8 cellular contexts compared by ENCODE assay signal in the genomic region with DNA sequence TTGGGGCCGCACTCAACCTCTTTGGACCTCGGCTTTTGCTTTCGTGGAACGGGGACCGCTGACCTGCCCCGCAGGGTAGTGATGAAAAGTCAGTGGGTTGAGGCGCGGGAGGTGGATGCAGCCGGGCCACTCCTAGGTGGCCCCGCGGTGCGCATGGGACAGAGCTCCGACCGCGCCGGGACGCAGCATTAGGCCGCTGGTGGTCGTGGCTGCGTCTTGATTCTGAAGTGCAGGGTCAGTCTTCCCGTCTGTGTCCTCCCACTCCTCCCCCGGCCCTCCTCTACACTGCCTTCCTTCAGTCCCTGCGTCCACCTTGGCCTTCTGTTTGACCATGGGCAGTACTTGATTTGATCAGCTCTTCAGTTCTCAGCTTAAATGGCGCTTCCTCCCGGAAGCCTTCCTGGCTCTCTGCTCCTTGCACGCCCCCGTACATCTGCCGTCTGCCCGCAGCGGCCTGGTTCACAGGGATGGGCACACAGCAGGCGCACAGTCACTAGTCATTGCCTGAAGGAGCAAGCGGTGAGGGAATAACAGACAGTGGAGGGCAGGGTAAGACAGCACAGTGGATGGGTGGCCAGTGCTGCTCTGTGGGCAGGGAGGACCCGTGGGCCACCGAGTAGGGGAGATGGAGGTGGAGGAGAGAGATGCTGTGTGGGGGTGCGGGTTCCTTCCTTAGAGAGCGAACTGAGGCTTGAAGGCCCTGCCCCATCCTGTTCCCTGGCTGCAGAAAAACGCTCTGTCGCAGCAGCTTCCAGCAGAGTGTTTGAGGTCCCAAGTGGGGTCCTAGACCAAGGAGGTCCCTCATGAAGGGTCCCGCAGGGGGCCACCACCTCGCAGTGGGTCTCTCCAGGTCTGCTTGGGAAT. TPM values are rescaled to one million over a fixed set of nuclear protein-coding genes. Genes with fewer than 3 reads are reported as not detected.
DNase-seq lines count a peak whose midpoint lies in the region; ATAC-seq and TF ChIP-seq lines count a peak whose summit lies in the region.

No MANE protein-coding gene starts in this region.

- ATAC-seq in GM21723 (IDR thresholded peaks at IDR 0.05; ENCODE audit: unreplicated experiment) = peak; percentile 13
- ATAC-seq in left lung = peak; percentile 30
- ATAC-seq in stimulated activated naive CD8-positive, alpha-beta T cell treated with anti-CD3 and anti-CD28 coated beads, Interleukin-15, Interleukin-2, amounts not matched to agents 100 U/mL and 50 U/mL, for 24 hours = peak; percentile 29
- no peak for ATAC-seq in GM18867 (IDR thresholded peaks at IDR 0.05; ENCODE audit: unreplicated experiment)
- no peak for ATAC-seq in HG02970 (IDR thresholded peaks at IDR 0.05; ENCODE audit: low FRiP score, unreplicated experiment)
- ATAC-seq in GM18873 (IDR thresholded peaks at IDR 0.05; ENCODE audit: low FRiP score, unreplicated experiment) = no peak

- POLR2A ChIA-PET in RWPE1 (lab: Yijun Ruan, JAX; ENCODE audit: low non-redundant PET) = no interaction called here

- H3K9me3 ChIP-seq in mammary epithelial cell (replicated peaks; ENCODE audit: insufficient read depth, low read length) (no peaks in the 10 kb centered on the region), left lung (no peaks in the 10 kb centered on the region)

- peak overlapping the region; percentile 89 for H3K4me2 ChIP-seq in mammary epithelial cell (ENCODE audit: insufficient read depth, low read depth, low read length)

- intact Hi-C loops in mammary epithelial cell (cut with micrococcal nuclease) = no loop called here
- intact Hi-C loops in left lung (cut with DNase I) = no loop called here

- H3K4me3 ChIP-seq in mammary epithelial cell (replicated peaks in 1 of 3; ENCODE audit: insufficient read depth in 1 of 3, low read depth in 2 of 3, low read length in 3 of 3) (peak overlapping the region; percentile 61 to 72 (median 72)), left lung (peak overlapping the region; percentile 49 to 63)

- H3K4me1 ChIP-seq in mammary epithelial cell (ENCODE audit: insufficient read depth, low read length) (peaks cover 18% of the 10 kb centered on the region), left lung (peaks cover 0 to 65% of the 10 kb centered on the region in 2 donors)

- no peaks in the 10 kb centered on the region for H3K79me2 ChIP-seq in mammary epithelial cell (ENCODE audit: insufficient read depth, low read length)

- H3K9ac ChIP-seq in mammary epithelial cell (ENCODE audit: insufficient read depth, low read length) = peak overlapping the region; percentile 45

- 9% methylated on average over 25 of the region's 40 CpGs for WGBS in mammary epithelial cell (ENCODE audit: low coverage, missing lambda C conversion rate)

- dilution Hi-C loops in mammary epithelial cell (cut with HindIII; ENCODE audit: low sequenced_read_pairs) = no loop called here

- H2AFZ ChIP-seq in mammary epithelial cell (ENCODE audit: low read depth, low read length) = peak overlapping the region; percentile 99

- H3K27me3 ChIP-seq in mammary epithelial cell (ENCODE audit: insufficient read depth, low read length) (no peaks in the 10 kb centered on the region), left lung (no peaks in the 10 kb centered on the region)

- H4K20me1 ChIP-seq in mammary epithelial cell (ENCODE audit: insufficient read depth, low read length) = no peaks in the 10 kb centered on the region

- H3K36me3 ChIP-seq in mammary epithelial cell (ENCODE audit: insufficient read depth, low read length) = no peaks in the 10 kb centered on the region
- peaks cover 0 to 21% of the 10 kb centered on the region in 2 donors for H3K36me3 ChIP-seq in left lung

- no peak for DNase-seq in RWPE1 (ENCODE audit: low spot score)
- peak; percentile 73 for DNase-seq in mammary epithelial cell
- DNase-seq in left lung = peak in 1 of 2 donors; percentile 80
- DNase-seq in stimulated activated naive CD8-positive, alpha-beta T cell treated with anti-CD3 and anti-CD28 coated beads, Interleukin-15, Interleukin-2, amounts not matched to agents 100 U/mL and 50 U/mL, for 24 hours = peak; percentile 55

- H3K27ac ChIP-seq in RWPE1 = peak overlapping the region; percentile 31
- no peak overlapping the region for H3K27ac ChIP-seq in mammary epithelial cell (ENCODE audit: insufficient read depth, low read depth, low read length)
- H3K27ac ChIP-seq in left lung = peak overlapping the region; percentile 81 to 92

- CTCF ChIA-PET in RWPE1 (lab: Yijun Ruan, JAX) = no interaction called here
- CTCF ChIA-PET in mammary epithelial cell (lab: Charles Lee; ENCODE audit: low non-redundant PET) = no interaction called here

- in situ Hi-C loops in mammary epithelial cell (cut with MboI; ENCODE audit: low sequenced_read_pairs in 2 of 2) = no loop called here

- TF ChIP-seq CTCF in RWPE1 (conservative IDR thresholded peaks at IDR 0.05; ENCODE audit: low read depth) (no peak), mammary epithelial cell (conservative IDR thresholded peaks at IDR 0.05 in 1 of 2, IDR thresholded peaks at IDR 0.05 in 1 of 2; ENCODE audit: extremely low read depth in 1 of 2, insufficient read depth in 1 of 2, low read depth in 1 of 2, low read length in 2 of 2) (no peak), left lung (IDR thresholded peaks at IDR 0.05) (no peak)

- BruUV-seq in mammary epithelial cell (replicated peaks; lab: Mats Ljungman, UMichigan) = TSS peak; percentile 29

RNA-seq across cellular contexts. Expression of a gene that starts 0.7 kb away (rescaled TPM):
- total RNA-seq in mammary epithelial cell (1 to 10 TPM; 3.7 to 4.2 TPM), left lung (100 to 1,000 TPM in 1 of 2 donors, 10 to 100 TPM in 1; 33.7 to 110 TPM)
- 1.8 TPM for polyA plus RNA-seq in mammary epithelial cell
- 3.4 TPM for polyA minus RNA-seq in mammary epithelial cell

RNA-seq across cellular contexts. Expression of a gene that starts 41.3 kb away (rescaled TPM):
- total RNA-seq in mammary epithelial cell (10 to 100 TPM; 27.7 to 30.8 TPM), left lung (10 to 100 TPM; 21.1 to 29.8 TPM)
- 39.7 TPM for polyA plus RNA-seq in mammary epithelial cell
- 6.7 TPM for polyA minus RNA-seq in mammary epithelial cell

RNA-seq across cellular contexts. Expression of a gene that starts 42.5 kb away (rescaled TPM):
- 10 to 100 TPM; 37.0 to 42.5 TPM for total RNA-seq in mammary epithelial cell
- polyA plus RNA-seq in mammary epithelial cell = 34.4 TPM
- polyA minus RNA-seq in mammary epithelial cell = 21.1 TPM
- 10 to 100 TPM; 31.1 to 34.4 TPM for total RNA-seq in left lung

Comparison
In these comparisons a context has a peak if more than half of its experiments do, and no peak if none do; other contexts are left out.
1. ATAC-seq: peak in GM21723 (single experiment), left lung (single experiment) and stimulated activated naive CD8-positive, alpha-beta T cell treated with anti-CD3 and anti-CD28 coated beads, Interleukin-15, Interleukin-2, amounts not matched to agents 100 U/mL and 50 U/mL, for 24 hours (single experiment); none in GM18867 (single experiment), HG02970 (single experiment) and GM18873 (single experiment).
2. RNA of a gene that starts 0.7 kb away (total RNA-seq): 33.7 to 110 TPM in left lung; 3.7 to 4.2 TPM in mammary epithelial cell; every median in the first group is over 4 times any median in the second.